In the genomic region with DNA sequence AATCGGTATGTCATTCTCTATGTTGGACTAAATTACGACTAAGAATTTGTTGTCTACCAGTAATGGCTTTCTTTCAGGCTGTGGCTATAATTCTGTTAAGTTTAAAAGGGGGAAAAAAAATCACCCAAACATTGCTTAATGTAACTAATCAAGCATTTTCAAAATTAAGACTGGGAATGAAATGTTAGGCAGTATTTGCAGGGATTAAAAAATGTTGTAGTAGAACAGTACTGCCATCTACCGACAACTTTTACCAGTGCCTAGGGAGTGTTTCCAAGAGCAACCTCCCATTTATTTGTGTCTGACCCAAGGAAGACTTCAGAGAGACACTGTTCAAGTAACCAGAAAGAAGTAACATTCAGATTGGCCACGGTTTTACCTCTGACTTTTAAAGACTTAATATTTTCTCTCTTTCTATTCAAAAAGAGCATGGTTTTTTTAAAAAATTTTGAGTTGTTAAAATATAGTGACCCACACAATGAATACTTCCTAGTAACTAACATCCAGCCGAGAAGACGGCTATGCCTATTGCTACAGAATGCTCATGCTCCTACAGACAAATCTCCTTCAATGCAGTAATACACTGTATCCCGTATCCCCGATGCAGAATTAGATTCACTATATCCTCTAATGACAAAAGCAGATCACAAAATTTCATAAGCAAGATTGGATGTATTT, we compare ENCODE assay signal across 8 cellular contexts.
DNase-seq lines count a peak whose midpoint lies in the region; ATAC-seq, FAIRE-seq and TF ChIP-seq lines count a peak whose summit lies in the region.

No MANE protein-coding gene starts in this region.

- H3K4me3 ChIP-seq in GM12864 (ENCODE audit: low read depth, low read length) (no peak overlapping the region), NT2/D1 (ENCODE audit: insufficient read length, low read depth) (no peak overlapping the region), choroid plexus epithelial cell (ENCODE audit: low read depth, low read length) (no peak overlapping the region), HepG2 (replicated peaks in 1 of 3; ENCODE audit: insufficient read depth in 1 of 3, low read depth in 2 of 3, low read length in 3 of 3) (no peak overlapping the region)

- BruUV-seq in HepG2 (replicated peaks; lab: Mats Ljungman, UMichigan), result no TSS peak

- no peak overlapping the region for H3K27ac ChIP-seq in HepG2 (ENCODE audit: extremely low read length, insufficient read depth, low read length)

- TF ChIP-seq EP300 in HepG2 (IDR thresholded peaks at IDR 0.05; ENCODE audit: low read depth in 2 of 2, low read length in 2 of 2) (no peak), HepG2 (CRISPR knock-in tag; IDR thresholded peaks at IDR 0.05; ENCODE audit: borderline replicate concordance) (no peak)

- no peak for TF ChIP-seq POLR2A in HepG2 (IDR thresholded peaks at IDR 0.05; ENCODE audit: insufficient read depth in 1 of 2, low read depth in 2 of 2, low read length in 2 of 2)

- 0 out of 2 replicates have a peak, but pooled peaks have one; percentile 43 for TF ChIP-seq RAD21 in HepG2 (CRISPR knock-in tag; IDR thresholded peaks at IDR 0.05)

- CTCF ChIA-PET in HepG2 (lab: Yijun Ruan, JAX; ENCODE audit: low intra/inter-chr PET ratio, low total read pairs), result interaction anchor here (0.6 to 2.3 kb wide), 4 partner anchors 792 to 1047 kb away, joined by 3 to 13 read pairs (median 6); no protein-coding TSS in a partner anchor

- H3K36me3 ChIP-seq in NT2/D1 (ENCODE audit: insufficient read depth, insufficient read length, low read length) (no peaks in the 10 kb centered on the region), HepG2 (replicated peaks in 1 of 2; ENCODE audit: control insufficient read depth in 1 of 2, insufficient read depth in 2 of 2, low read length in 2 of 2) (no peaks in the 10 kb centered on the region)

- no peak overlapping the region for H3K4me2 ChIP-seq in HepG2 (ENCODE audit: low read depth, low read length)

- in situ Hi-C loops in HepG2 (cut with HindIII; ENCODE audit: extremely low pct_ligation_motif_present, low pct_unique_long_range_greater_than_20kb), result loop anchor here (5.0 to 10.0 kb wide), 2 partner anchors 791 to 953 kb away; no protein-coding TSS in a partner anchor

- no peak overlapping the region for H3K9ac ChIP-seq in NT2/D1 (ENCODE audit: insufficient read length, low read depth)
- no peak overlapping the region for H3K9ac ChIP-seq in HepG2 (ENCODE audit: insufficient read depth, low read depth, low read length)

- FAIRE-seq in HTR-8/SVneo (lab: Jason Lieb, UNC), result no peak
- FAIRE-seq in HepG2 (lab: Jason Lieb, UNC), result peak; percentile 77
- FAIRE-seq in urothelium cell line (lab: Jason Lieb, UNC), result no peak

- no peaks in the 10 kb centered on the region for H3K27me3 ChIP-seq in NT2/D1 (ENCODE audit: insufficient read depth, insufficient read length)
- H3K27me3 ChIP-seq in HepG2 (ENCODE audit: control insufficient read depth in 1 of 2, insufficient read depth in 2 of 2, low read length in 2 of 2), result no peaks in the 10 kb centered on the region; a peak in 1 of 5 replicates

- POLR2A ChIA-PET in HepG2 (lab: Yijun Ruan, JAX), result no interaction called here

- H3K9me3 ChIP-seq in NT2/D1 (ENCODE audit: insufficient read depth, low read length) (no peaks in the 10 kb centered on the region), HepG2 (ENCODE audit: low read length) (no peaks in the 10 kb centered on the region)

- TF ChIP-seq CTCF in GM12864 (IDR thresholded peaks at IDR 0.05; ENCODE audit: low read depth, low read length, missing control alignments) (peak; percentile 65), choroid plexus epithelial cell (conservative IDR thresholded peaks at IDR 0.05; ENCODE audit: low read depth, low read length) (peak; percentile 79), HepG2 (CRISPR knock-in tag; IDR thresholded peaks at IDR 0.05) (peak; percentile 76)

- H3K4me1 ChIP-seq in NT2/D1 (ENCODE audit: insufficient read depth, insufficient read length), result no peaks in the 10 kb centered on the region
- H3K4me1 ChIP-seq in HepG2 (ENCODE audit: insufficient read depth, low read length), result no peaks in the 10 kb centered on the region

- ATAC-seq in HepG2 (peak; percentile 72), GM21381 (IDR thresholded peaks at IDR 0.05; ENCODE audit: unreplicated experiment) (no peak)

- no peaks in the 10 kb centered on the region for H4K20me1 ChIP-seq in HepG2 (ENCODE audit: insufficient read depth, low read length)

- intact Hi-C loops in HepG2 (cut with micrococcal nuclease; ENCODE audit: unreplicated experiment), result loop anchor here (1.0 to 10.0 kb wide), 4 partner anchors 153 to 1047 kb away; no protein-coding TSS in a partner anchor

- no peak overlapping the region for H2AFZ ChIP-seq in HepG2 (ENCODE audit: low read length)

- DNase-seq in A172 (ENCODE audit: low spot score), result peak; percentile 71
- peak; percentile 15 for DNase-seq in GM12864 (ENCODE audit: low read depth)
- peak; percentile 61 for DNase-seq in HTR-8/SVneo (ENCODE audit: insufficient read length, low spot score)
- peak; percentile 59 for DNase-seq in NT2/D1 (ENCODE audit: low read depth, low spot score)
- DNase-seq in choroid plexus epithelial cell (ENCODE audit: low read depth), result peak; percentile 89
- peak; percentile 37 for DNase-seq in HepG2 (ENCODE audit: low spot score)
- peak; percentile 46 for DNase-seq in urothelium cell line (ENCODE audit: low spot score)

- WGBS in HepG2 (ENCODE audit: low lambda C conversion rate), result 60% methylated on average over 8 of the region's 8 CpGs

- no peaks in the 10 kb centered on the region for H3K79me2 ChIP-seq in HepG2 (ENCODE audit: insufficient read depth, low read length)

TF ChIP-seq in HepG2, 621 proteins besides CTCF, POLR2A, EP300 and RAD21:
- TF ChIP-seq, protein P1, sequence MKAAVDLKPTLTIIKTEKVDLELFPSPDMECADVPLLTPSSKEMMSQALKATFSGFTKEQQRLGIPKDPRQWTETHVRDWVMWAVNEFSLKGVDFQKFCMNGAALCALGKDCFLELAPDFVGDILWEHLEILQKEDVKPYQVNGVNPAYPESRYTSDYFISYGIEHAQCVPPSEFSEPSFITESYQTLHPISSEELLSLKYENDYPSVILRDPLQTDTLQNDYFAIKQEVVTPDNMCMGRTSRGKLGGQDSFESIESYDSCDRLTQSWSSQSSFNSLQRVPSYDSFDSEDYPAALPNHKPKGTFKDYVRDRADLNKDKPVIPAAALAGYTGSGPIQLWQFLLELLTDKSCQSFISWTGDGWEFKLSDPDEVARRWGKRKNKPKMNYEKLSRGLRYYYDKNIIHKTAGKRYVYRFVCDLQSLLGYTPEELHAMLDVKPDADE (CRISPR knock-in tag; IDR thresholded peaks at IDR 0.05), result no peak
- no peak for TF ChIP-seq ZNF550 (CRISPR knock-in tag; IDR thresholded peaks at IDR 0.05; ENCODE audit: borderline replicate concordance)
- TF ChIP-seq STAG1 (CRISPR knock-in tag; IDR thresholded peaks at IDR 0.05), result peak; percentile 87
- TF ChIP-seq, protein P2, sequence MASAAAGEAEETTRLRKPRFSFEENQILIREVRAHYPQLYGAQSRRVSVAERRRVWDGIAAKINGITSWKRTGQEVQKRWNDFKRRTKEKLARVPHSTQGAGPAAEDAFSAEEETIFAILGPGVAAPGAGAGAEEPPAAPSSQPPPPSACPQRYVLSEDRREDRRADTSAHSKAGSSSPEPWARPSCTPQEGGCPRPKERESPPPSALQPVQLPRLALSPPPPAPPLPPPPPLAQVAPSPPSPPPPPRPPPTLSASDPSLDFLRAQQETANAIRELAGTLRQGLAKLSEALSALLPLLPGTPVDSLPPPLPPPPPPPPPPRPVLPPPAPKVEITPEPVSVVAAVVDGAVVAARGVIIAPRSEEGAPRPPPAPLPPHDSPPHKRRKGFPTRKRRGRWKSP (CRISPR knock-in tag; IDR thresholded peaks at IDR 0.05), result no peak
- TF ChIP-seq SMC3 (IDR thresholded peaks at IDR 0.05; ENCODE audit: low read length), result peak; percentile 68
- no peak for TF ChIP-seq SRSF4 (IDR thresholded peaks at IDR 0.05; ENCODE audit: low read depth, low read length, poor library complexity, severe bottlenecking)
- TF ChIP-seq ZNF17 (CRISPR knock-in tag; IDR thresholded peaks at IDR 0.05), result no peak
- TF ChIP-seq EEA1 (CRISPR knock-in tag; IDR thresholded peaks at IDR 0.05; ENCODE audit: borderline replicate concordance), result no peak
- TF ChIP-seq, protein P3, sequence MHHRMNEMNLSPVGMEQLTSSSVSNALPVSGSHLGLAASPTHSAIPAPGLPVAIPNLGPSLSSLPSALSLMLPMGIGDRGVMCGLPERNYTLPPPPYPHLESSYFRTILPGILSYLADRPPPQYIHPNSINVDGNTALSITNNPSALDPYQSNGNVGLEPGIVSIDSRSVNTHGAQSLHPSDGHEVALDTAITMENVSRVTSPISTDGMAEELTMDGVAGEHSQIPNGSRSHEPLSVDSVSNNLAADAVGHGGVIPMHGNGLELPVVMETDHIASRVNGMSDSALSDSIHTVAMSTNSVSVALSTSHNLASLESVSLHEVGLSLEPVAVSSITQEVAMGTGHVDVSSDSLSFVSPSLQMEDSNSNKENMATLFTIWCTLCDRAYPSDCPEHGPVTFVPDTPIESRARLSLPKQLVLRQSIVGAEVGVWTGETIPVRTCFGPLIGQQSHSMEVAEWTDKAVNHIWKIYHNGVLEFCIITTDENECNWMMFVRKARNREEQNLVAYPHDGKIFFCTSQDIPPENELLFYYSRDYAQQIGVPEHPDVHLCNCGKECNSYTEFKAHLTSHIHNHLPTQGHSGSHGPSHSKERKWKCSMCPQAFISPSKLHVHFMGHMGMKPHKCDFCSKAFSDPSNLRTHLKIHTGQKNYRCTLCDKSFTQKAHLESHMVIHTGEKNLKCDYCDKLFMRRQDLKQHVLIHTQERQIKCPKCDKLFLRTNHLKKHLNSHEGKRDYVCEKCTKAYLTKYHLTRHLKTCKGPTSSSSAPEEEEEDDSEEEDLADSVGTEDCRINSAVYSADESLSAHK (CRISPR knock-in tag; IDR thresholded peaks at IDR 0.05; ENCODE audit: borderline replicate concordance), result no peak
- no peak for TF ChIP-seq MBD4 (IDR thresholded peaks at IDR 0.05; ENCODE audit: borderline replicate concordance, low read length)

Comparison
In these comparisons a context has a peak if more than half of its experiments do, and no peak if none do; other contexts are left out.
1. DNase-seq: peak in every context shown above with its lines; median percentile 89 in choroid plexus epithelial cell; 71 in A172; 61 in HTR-8/SVneo; 59 in NT2/D1; 46 in urothelium cell line; 37 in HepG2; 15 in GM12864.